Comparison of ENCODE assay signal across 8 cellular contexts in genomic region chr5:138464018-138464387, GRCh38. TPM values are rescaled to one million over a fixed set of nuclear protein-coding genes. Genes with fewer than 3 reads are reported as not detected.
DNase-seq lines count a peak whose midpoint lies in the region; ATAC-seq, FAIRE-seq and TF ChIP-seq lines count a peak whose summit lies in the region.

No MANE protein-coding gene starts in this region.

- H3K9me3 Mint-ChIP-seq in HFFc6, result peaks cover 34% of the 10 kb centered on the region
- no peaks in the 10 kb centered on the region for H3K9me3 Mint-ChIP-seq in activated naive CD8-positive, alpha-beta T cell (ENCODE audit: low read depth)

- POLR2A ChIA-PET in SK-N-SH (lab: Yijun Ruan, JAX), result interaction anchor here (1.5 to 3.2 kb wide), 5 partner anchors 14 to 79 kb away, joined by 4 to 22 read pairs (median 16); partner anchors contain the start of gene ETF1

- peak; percentile 83 for ATAC-seq in Right ventricle myocardium inferior
- ATAC-seq in pancreas, result peak; percentile 62 to 77 (median 76)

- H3K4me1 Mint-ChIP-seq in HFFc6 (ENCODE audit: low read depth), result peaks cover 42% of the 10 kb centered on the region
- peaks cover 49% of the 10 kb centered on the region for H3K4me1 Mint-ChIP-seq in activated naive CD8-positive, alpha-beta T cell (ENCODE audit: low read depth)

- H3K27ac ChIP-seq in SK-N-SH (ENCODE audit: low read depth in 2 of 2, low read length in 1 of 2) (peak overlapping the region; percentile 96 to 99), pancreas (peak overlapping the region; percentile 93 to 98 (median 96)), tibial artery (peak overlapping the region; percentile 93 to 95)

- peak overlapping the region; percentile 98 for H3K4me2 ChIP-seq in SK-N-SH

- H3K4me1 ChIP-seq in SK-N-SH (ENCODE audit: control insufficient read depth in 1 of 2, insufficient read depth in 2 of 2, low read depth in 1 of 2, low read length in 1 of 2) (peaks cover 9 to 19% of the 10 kb centered on the region in 2 experiments; a peak in 1 of 4 replicates), pancreas (peaks cover 4 to 16% (median 9%) of the 10 kb centered on the region in 3 donors), tibial artery (peaks cover 0 to 44% (median 31%) of the 10 kb centered on the region in 4 donors)

- intact Hi-C loops in Right ventricle myocardium inferior (cut with DNase I) (loop anchor here (1.0 kb wide), 2 partner anchors 39 to 79 kb away; partner anchors contain the start of gene ETF1), pancreas (cut with DNase I) (no loop called here), tibial artery (cut with DNase I; ENCODE audit: low total_unique reads) (loop anchor here (2.0 kb wide), 1 partner anchor 79 kb away; the partner anchor contains the start of gene ETF1)

- H3K9me2 ChIP-seq in SK-N-SH, result no peaks in the 10 kb centered on the region

- H3K4me3 Mint-ChIP-seq in HFFc6, result peak overlapping the region; percentile 89
- H3K4me3 Mint-ChIP-seq in activated naive CD8-positive, alpha-beta T cell, result peak overlapping the region; percentile 86

- peak overlapping the region; percentile 97 for H3K9ac ChIP-seq in SK-N-SH

- H3F3A ChIP-seq in SK-N-SH (replicated peaks; ENCODE audit: insufficient read depth), result peaks cover 21% of the 10 kb centered on the region

- H3K79me2 ChIP-seq in SK-N-SH (ENCODE audit: insufficient read depth), result peaks cover 12% of the 10 kb centered on the region; the same call in 1 of the 2 replicates

- peak; percentile 94 for DNase-seq in GM10266 (ENCODE audit: extremely low spot score)
- peak; percentile 94 for DNase-seq in HFFc6
- DNase-seq in NAMALWA (ENCODE audit: low spot score), result peak; percentile 96
- peak; percentile 95 for DNase-seq in SK-N-SH
- DNase-seq in Right ventricle myocardium inferior (ENCODE audit: missing footprints), result peak; percentile 98
- peak; percentile 93 to 99 (median 98) for DNase-seq in pancreas
- peak; percentile 92 to 97 for DNase-seq in tibial artery

- H3K27ac Mint-ChIP-seq in HFFc6, result peak overlapping the region; percentile 97
- peak overlapping the region; percentile 83 for H3K27ac Mint-ChIP-seq in activated naive CD8-positive, alpha-beta T cell

- CTCF ChIA-PET in SK-N-SH (lab: Yijun Ruan, JAX), result interaction anchor here (0.6 to 11.7 kb wide), 25 partner anchors 9 to 939 kb away, joined by 3 to 196 read pairs (median 5); partner anchors contain the start of genes ETF1, KDM3B and SPATA24

- no CpG with 5 or more reads among the region's 34 CpGs for WGBS in SK-N-SH (ENCODE audit: low lambda C conversion rate)
- 0% methylated on average over 20 to 34 of the region's 34 CpGs for WGBS in pancreas, 2 donors

- H3K36me3 Mint-ChIP-seq in HFFc6 (ENCODE audit: low read depth), result peaks cover 26% of the 10 kb centered on the region
- peaks cover 14% of the 10 kb centered on the region for H3K36me3 Mint-ChIP-seq in activated naive CD8-positive, alpha-beta T cell

- H3K9me3 ChIP-seq in SK-N-SH (no peaks in the 10 kb centered on the region), pancreas (no peaks in the 10 kb centered on the region), tibial artery (no peaks in the 10 kb centered on the region)

- H3K36me3 ChIP-seq in SK-N-SH (replicated peaks in 1 of 2; ENCODE audit: control insufficient read depth in 1 of 2, insufficient read depth in 2 of 2, low read length in 1 of 2) (peaks cover 0 to 13% of the 10 kb centered on the region in 2 experiments), pancreas (no peaks in the 10 kb centered on the region), tibial artery (peaks cover 0 to 13% (median 10%) of the 10 kb centered on the region in 3 donors)

- H4K20me1 ChIP-seq in SK-N-SH (ENCODE audit: insufficient read depth), result peaks cover 34% of the 10 kb centered on the region

- peak; percentile 64 for TF ChIP-seq RAD21 in SK-N-SH (IDR thresholded peaks at IDR 0.05; ENCODE audit: low read length)

- peak overlapping the region; percentile 89; the same call in 1 of the 2 replicates for H2AFZ ChIP-seq in SK-N-SH (ENCODE audit: low read depth)

- TF ChIP-seq CTCF in GM10266 (IDR thresholded peaks at IDR 0.05; ENCODE audit: control insufficient read depth, insufficient read depth, low read depth, missing control alignments) (peak; percentile 80), HFFc6 (IDR thresholded peaks at IDR 0.05) (peak; percentile 97), SK-N-SH (IDR thresholded peaks at IDR 0.05) (peak; percentile 85), pancreas (IDR thresholded peaks at IDR 0.05) (peak; percentile 92 to 96 (median 94)), tibial artery (IDR thresholded peaks at IDR 0.05) (peak; percentile 93 to 94)

- no peak for FAIRE-seq in pancreas (lab: Jason Lieb, UNC)

- H3K4me3 ChIP-seq in SK-N-SH (ENCODE audit: low read depth in 2 of 2, low read length in 1 of 2) (peak overlapping the region; percentile 81 to 83), pancreas (peak overlapping the region; percentile 62 to 90 (median 74)), tibial artery (peak overlapping the region; percentile 60 to 85)

- H3K27me3 ChIP-seq in SK-N-SH (ENCODE audit: insufficient read depth) (no peaks in the 10 kb centered on the region), pancreas (no peaks in the 10 kb centered on the region), tibial artery (no peaks in the 10 kb centered on the region)

- peaks cover 38% of the 10 kb centered on the region for H3K27me3 Mint-ChIP-seq in HFFc6 (ENCODE audit: insufficient read depth)
- no peaks in the 10 kb centered on the region for H3K27me3 Mint-ChIP-seq in activated naive CD8-positive, alpha-beta T cell

- TF ChIP-seq EP300 in SK-N-SH (IDR thresholded peaks at IDR 0.05; ENCODE audit: borderline replicate concordance in 1 of 2, low read depth in 1 of 2, low read length in 1 of 2), result no peak

TF ChIP-seq in SK-N-SH, 30 proteins besides CTCF, POLR2A, EP300 and RAD21 (continues in another document):
- TF ChIP-seq USF2 (IDR thresholded peaks at IDR 0.05; ENCODE audit: borderline replicate concordance, low read depth, low read length), result no peak
- TF ChIP-seq FOXJ3 (CRISPR knock-in tag; IDR thresholded peaks at IDR 0.05), result no peak
- no peak for TF ChIP-seq EZH2phosphoT487 (IDR thresholded peaks at IDR 0.05; ENCODE audit: borderline replicate concordance, low read depth)
- peak; percentile 60 for TF ChIP-seq NRF1 (IDR thresholded peaks at IDR 0.05; ENCODE audit: low read depth, low read length)
- peak; percentile 60; the same call in 1 of the 2 replicates for TF ChIP-seq TAF1 (IDR thresholded peaks at IDR 0.05; ENCODE audit: borderline replicate concordance, low read depth, low read length)
- TF ChIP-seq MAX (IDR thresholded peaks at IDR 0.05; ENCODE audit: low read depth), result peak; percentile 74
- TF ChIP-seq SIN3A (IDR thresholded peaks at IDR 0.05; ENCODE audit: borderline replicate concordance, low read depth, low read length), result peak; percentile 79; the same call in 1 of the 2 replicates
- peak; percentile 32; the same call in 1 of the 2 replicates for TF ChIP-seq GABPA (IDR thresholded peaks at IDR 0.05; ENCODE audit: low read depth)
- no peak for TF ChIP-seq REST (IDR thresholded peaks at IDR 0.05; ENCODE audit: low read depth, low read length)

RNA-seq across cellular contexts. Expression of gene EGR1, which starts 1.3 kb away (rescaled TPM):
- 100 to 1,000 TPM in 5 of 6 experiments, 10 to 100 TPM in 1; 58.3 to 156 (median 135) TPM for total RNA-seq in HFFc6 (2021; fragmentation: NEBNext Ultra II Directional; extraction: Animal tissue kit (Norgen Biotek cat#: 25700))
- 28.4 and 48.0 TPM in 2 replicates for polyA plus RNA-seq in SK-N-SH (2012; rRNA removed)
- polyA plus RNA-seq in SK-N-SH (2012; cell fraction: cytosol; rRNA removed), result 28.1 and 41.7 TPM in 2 replicates
- 81.7 and 86.6 TPM in 2 replicates for polyA plus RNA-seq in SK-N-SH (2012; cell fraction: nucleus; rRNA removed)
- 5.5 TPM for total RNA-seq in Right ventricle myocardium inferior
- total RNA-seq in pancreas, result 10 to 100 TPM; 16.4 to 33.0 (median 26.9) TPM
- polyA plus RNA-seq in pancreas, result 100 to 1,000 TPM in 1 of 2 donors, 10 to 100 TPM in 1; 41.0 to 120 TPM

RNA-seq across cellular contexts. Expression of gene REEP2, which starts 25.1 kb away (rescaled TPM):
- 10 to 100 TPM; 27.8 to 36.6 (median 33.2) TPM for total RNA-seq in HFFc6 (2021; fragmentation: NEBNext Ultra II Directional; extraction: Animal tissue kit (Norgen Biotek cat#: 25700))
- polyA plus RNA-seq in SK-N-SH (2012; rRNA removed) (25.4 and 31.2 TPM in 2 replicates), pancreas (10 to 100 TPM; 12.4 to 22.6 TPM)
- 22.8 and 24.0 TPM in 2 replicates for polyA plus RNA-seq in SK-N-SH (2012; cell fraction: cytosol; rRNA removed)
- 63.3 and 71.6 TPM in 2 replicates for polyA plus RNA-seq in SK-N-SH (2012; cell fraction: nucleus; rRNA removed)
- total RNA-seq in Right ventricle myocardium inferior (5.2 TPM), pancreas (1 to 10 TPM in 3 of 6 donors, under 1 TPM in 3; 0.41 to 3.3 (median 1.3) TPM)

Comparison
In these comparisons a context has a peak if more than half of its experiments do, and no peak if none do; other contexts are left out.
1. Peak in every context shown above with its lines: DNase-seq, ATAC-seq, H3K4me3 ChIP-seq and H3K27ac ChIP-seq.
2. intact Hi-C loops: an anchor here in Right ventricle myocardium inferior (1.0 kb wide) and tibial artery (2.0 kb wide); none called in pancreas.